In the genomic region with DNA sequence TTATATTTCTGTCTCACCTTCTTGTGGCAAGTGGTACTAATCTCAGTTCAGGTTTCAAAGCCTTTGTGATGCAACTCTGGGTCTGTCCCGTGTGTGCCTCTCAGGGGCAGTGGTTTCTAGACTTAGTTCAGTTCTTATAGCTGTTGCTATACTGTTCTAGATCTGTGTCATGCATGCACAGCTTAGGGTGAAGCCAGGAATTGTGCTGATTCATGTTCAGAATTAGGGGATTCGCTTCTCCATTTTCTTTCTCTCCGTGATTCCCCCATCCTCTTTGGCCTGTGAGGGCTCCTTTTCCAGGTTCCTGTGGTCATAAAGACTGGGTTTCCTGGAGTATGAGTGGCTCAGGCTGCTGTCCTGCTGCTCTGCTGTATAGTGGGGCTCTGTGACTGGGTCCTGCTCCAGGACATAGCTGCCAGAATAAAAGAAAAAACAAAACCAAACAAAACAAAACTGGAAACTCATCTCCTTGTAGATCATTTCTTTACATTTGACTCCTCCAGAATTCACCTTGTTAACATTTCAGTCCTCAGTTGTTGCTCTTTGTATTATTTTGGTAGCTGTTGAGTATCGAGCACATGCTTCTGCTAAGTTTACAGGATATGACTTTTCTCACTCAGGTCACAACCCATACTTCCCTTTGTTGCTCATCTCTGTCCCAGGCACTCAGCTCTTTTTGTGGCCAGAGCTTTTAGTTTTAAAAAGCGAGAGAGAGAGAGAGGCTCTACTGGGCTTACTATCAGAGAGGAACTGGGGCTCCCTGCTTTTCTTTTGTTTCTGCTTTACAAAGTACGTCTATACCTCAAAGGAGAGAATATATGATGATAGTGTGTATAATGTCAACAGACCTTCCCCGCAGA, we compare ENCODE assay signal across 1 cellular context.
TF ChIP-seq lines count a peak whose summit lies in the region.

No MANE protein-coding gene starts in this region.

TF ChIP-seq in K562, 482 proteins besides CTCF, POLR2A, EP300 and RAD21 (continued from another document and continues in another):
- TF ChIP-seq, protein P1, sequence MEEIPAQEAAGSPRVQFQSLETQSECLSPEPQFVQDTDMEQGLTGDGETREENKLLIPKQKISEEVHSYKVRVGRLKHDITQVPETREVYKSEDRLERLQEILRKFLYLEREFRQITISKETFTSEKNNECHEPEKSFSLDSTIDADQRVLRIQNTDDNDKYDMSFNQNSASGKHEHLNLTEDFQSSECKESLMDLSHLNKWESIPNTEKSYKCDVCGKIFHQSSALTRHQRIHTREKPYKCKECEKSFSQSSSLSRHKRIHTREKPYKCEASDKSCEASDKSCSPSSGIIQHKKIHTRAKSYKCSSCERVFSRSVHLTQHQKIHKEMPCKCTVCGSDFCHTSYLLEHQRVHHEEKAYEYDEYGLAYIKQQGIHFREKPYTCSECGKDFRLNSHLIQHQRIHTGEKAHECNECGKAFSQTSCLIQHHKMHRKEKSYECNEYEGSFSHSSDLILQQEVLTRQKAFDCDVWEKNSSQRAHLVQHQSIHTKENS (CRISPR knock-in tag; IDR thresholded peaks at IDR 0.05), result no peak
- TF ChIP-seq DEAF1 (CRISPR knock-in tag; IDR thresholded peaks at IDR 0.05) (no peak), ZNF780A (CRISPR knock-in tag; IDR thresholded peaks at IDR 0.05) (no peak), SAP30 (IDR thresholded peaks at IDR 0.05; ENCODE audit: borderline replicate concordance, insufficient read depth, low read depth, low read length, poor library complexity, severe bottlenecking) (no peak), MIER1 (IDR thresholded peaks at IDR 0.05; ENCODE audit: low read depth) (no peak), ZFP36 (IDR thresholded peaks at IDR 0.05; ENCODE audit: low read depth, low read length, partially characterized antibody) (no peak), RAD51 (IDR thresholded peaks at IDR 0.05; ENCODE audit: borderline replicate concordance, low read depth) (no peak), BMI1 (IDR thresholded peaks at IDR 0.05; ENCODE audit: low read length) (no peak), ELK3 (CRISPR knock-in tag; IDR thresholded peaks at IDR 0.05) (no peak), HBP1 (CRISPR knock-in tag; IDR thresholded peaks at IDR 0.05) (no peak), RBM17 (IDR thresholded peaks at IDR 0.05; ENCODE audit: borderline replicate concordance, low read depth, low read length) (no peak), CBX8 (IDR thresholded peaks at IDR 0.05; ENCODE audit: borderline replicate concordance, extremely low read depth, low read depth, low read length, poor library complexity, severe bottlenecking) (no peak), RFX5 (IDR thresholded peaks at IDR 0.05; ENCODE audit: low read depth, low read length) (no peak), ZNF707 (CRISPR knock-in tag; conservative IDR thresholded peaks at IDR 0.05) (no peak), NONO (IDR thresholded peaks at IDR 0.05; ENCODE audit: low read depth in 2 of 2, low read length in 1 of 2) (no peak), ZC3H8 (IDR thresholded peaks at IDR 0.05) (no peak), MED1 (CRISPR knock-in tag; IDR thresholded peaks at IDR 0.05; ENCODE audit: borderline replicate concordance) (no peak), ARID1B (IDR thresholded peaks at IDR 0.05) (peak; percentile 42), PTTG1 (tag; IDR thresholded peaks at IDR 0.05; ENCODE audit: low read depth) (no peak), MAFG (tag; conservative IDR thresholded peaks at IDR 0.05) (peak; percentile 96), ZFP30 (CRISPR knock-in tag; IDR thresholded peaks at IDR 0.05; ENCODE audit: borderline replicate concordance) (no peak), NEUROD1 (IDR thresholded peaks at IDR 0.05; ENCODE audit: borderline replicate concordance, low read depth, low read length, partially characterized antibody) (no peak), CCNT2 (IDR thresholded peaks at IDR 0.05; ENCODE audit: borderline replicate concordance, extremely low read depth, insufficient read length, low read depth, low read length) (no peak), C11orf30 (IDR thresholded peaks at IDR 0.05; ENCODE audit: low read depth) (peak; percentile 95), HDGF (IDR thresholded peaks at IDR 0.05) (no peak), ZNF79 (CRISPR knock-in tag; IDR thresholded peaks at IDR 0.05; ENCODE audit: low read depth) (no peak), XRCC4 (IDR thresholded peaks at IDR 0.05; ENCODE audit: extremely low read depth, insufficient read depth, insufficient read length) (no peak), CREB1 (IDR thresholded peaks at IDR 0.05) (no peak), CREB1 (CRISPR knock-in tag; IDR thresholded peaks at IDR 0.05) (peak; percentile 21; the same call in 1 of the 2 replicates), ATF2 (CRISPR knock-in tag; IDR thresholded peaks at IDR 0.05) (no peak)
- TF ChIP-seq, protein P2, sequence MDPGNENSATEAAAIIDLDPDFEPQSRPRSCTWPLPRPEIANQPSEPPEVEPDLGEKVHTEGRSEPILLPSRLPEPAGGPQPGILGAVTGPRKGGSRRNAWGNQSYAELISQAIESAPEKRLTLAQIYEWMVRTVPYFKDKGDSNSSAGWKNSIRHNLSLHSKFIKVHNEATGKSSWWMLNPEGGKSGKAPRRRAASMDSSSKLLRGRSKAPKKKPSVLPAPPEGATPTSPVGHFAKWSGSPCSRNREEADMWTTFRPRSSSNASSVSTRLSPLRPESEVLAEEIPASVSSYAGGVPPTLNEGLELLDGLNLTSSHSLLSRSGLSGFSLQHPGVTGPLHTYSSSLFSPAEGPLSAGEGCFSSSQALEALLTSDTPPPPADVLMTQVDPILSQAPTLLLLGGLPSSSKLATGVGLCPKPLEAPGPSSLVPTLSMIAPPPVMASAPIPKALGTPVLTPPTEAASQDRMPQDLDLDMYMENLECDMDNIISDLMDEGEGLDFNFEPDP (CRISPR knock-in tag; IDR thresholded peaks at IDR 0.05), result no peak
- TF ChIP-seq, protein P3, sequence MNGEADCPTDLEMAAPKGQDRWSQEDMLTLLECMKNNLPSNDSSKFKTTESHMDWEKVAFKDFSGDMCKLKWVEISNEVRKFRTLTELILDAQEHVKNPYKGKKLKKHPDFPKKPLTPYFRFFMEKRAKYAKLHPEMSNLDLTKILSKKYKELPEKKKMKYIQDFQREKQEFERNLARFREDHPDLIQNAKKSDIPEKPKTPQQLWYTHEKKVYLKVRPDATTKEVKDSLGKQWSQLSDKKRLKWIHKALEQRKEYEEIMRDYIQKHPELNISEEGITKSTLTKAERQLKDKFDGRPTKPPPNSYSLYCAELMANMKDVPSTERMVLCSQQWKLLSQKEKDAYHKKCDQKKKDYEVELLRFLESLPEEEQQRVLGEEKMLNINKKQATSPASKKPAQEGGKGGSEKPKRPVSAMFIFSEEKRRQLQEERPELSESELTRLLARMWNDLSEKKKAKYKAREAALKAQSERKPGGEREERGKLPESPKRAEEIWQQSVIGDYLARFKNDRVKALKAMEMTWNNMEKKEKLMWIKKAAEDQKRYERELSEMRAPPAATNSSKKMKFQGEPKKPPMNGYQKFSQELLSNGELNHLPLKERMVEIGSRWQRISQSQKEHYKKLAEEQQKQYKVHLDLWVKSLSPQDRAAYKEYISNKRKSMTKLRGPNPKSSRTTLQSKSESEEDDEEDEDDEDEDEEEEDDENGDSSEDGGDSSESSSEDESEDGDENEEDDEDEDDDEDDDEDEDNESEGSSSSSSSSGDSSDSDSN (IDR thresholded peaks at IDR 0.05; ENCODE audit: borderline replicate concordance in 1 of 2, low read depth in 2 of 2, low read length in 2 of 2), result no peak
- TF ChIP-seq, protein P4, sequence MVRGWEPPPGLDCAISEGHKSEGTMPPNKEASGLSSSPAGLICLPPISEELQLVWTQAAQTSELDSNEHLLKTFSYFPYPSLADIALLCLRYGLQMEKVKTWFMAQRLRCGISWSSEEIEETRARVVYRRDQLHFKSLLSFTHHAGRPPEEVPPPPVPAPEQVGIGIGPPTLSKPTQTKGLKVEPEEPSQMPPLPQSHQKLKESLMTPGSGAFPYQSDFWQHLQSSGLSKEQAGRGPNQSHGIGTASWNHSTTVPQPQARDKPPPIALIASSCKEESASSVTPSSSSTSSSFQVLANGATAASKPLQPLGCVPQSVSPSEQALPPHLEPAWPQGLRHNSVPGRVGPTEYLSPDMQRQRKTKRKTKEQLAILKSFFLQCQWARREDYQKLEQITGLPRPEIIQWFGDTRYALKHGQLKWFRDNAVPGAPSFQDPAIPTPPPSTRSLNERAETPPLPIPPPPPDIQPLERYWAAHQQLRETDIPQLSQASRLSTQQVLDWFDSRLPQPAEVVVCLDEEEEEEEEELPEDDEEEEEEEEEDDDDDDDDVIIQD (CRISPR knock-in tag; IDR thresholded peaks at IDR 0.05), result no peak
- TF ChIP-seq, protein P5, sequence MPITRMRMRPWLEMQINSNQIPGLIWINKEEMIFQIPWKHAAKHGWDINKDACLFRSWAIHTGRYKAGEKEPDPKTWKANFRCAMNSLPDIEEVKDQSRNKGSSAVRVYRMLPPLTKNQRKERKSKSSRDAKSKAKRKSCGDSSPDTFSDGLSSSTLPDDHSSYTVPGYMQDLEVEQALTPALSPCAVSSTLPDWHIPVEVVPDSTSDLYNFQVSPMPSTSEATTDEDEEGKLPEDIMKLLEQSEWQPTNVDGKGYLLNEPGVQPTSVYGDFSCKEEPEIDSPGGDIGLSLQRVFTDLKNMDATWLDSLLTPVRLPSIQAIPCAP (CRISPR knock-in tag; IDR thresholded peaks at IDR 0.05; ENCODE audit: borderline replicate concordance), result no peak
- TF ChIP-seq, protein P6, sequence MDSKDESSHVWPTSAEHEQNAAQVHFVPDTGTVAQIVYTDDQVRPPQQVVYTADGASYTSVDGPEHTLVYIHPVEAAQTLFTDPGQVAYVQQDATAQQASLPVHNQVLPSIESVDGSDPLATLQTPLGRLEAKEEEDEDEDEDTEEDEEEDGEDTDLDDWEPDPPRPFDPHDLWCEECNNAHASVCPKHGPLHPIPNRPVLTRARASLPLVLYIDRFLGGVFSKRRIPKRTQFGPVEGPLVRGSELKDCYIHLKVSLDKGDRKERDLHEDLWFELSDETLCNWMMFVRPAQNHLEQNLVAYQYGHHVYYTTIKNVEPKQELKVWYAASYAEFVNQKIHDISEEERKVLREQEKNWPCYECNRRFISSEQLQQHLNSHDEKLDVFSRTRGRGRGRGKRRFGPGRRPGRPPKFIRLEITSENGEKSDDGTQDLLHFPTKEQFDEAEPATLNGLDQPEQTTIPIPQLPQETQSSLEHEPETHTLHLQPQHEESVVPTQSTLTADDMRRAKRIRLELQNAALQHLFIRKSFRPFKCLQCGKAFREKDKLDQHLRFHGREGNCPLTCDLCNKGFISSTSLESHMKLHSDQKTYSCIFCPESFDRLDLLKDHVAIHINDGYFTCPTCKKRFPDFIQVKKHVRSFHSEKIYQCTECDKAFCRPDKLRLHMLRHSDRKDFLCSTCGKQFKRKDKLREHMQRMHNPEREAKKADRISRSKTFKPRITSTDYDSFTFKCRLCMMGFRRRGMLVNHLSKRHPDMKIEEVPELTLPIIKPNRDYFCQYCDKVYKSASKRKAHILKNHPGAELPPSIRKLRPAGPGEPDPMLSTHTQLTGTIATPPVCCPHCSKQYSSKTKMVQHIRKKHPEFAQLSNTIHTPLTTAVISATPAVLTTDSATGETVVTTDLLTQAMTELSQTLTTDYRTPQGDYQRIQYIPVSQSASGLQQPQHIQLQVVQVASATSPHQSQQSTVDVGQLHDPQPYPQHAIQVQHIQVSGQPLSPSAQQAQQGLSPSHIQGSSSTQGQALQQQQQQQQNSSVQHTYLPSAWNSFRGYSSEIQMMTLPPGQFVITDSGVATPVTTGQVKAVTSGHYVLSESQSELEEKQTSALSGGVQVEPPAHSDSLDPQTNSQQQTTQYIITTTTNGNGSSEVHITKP (IDR thresholded peaks at IDR 0.05; ENCODE audit: partially characterized antibody), result no peak
- TF ChIP-seq, protein P7, sequence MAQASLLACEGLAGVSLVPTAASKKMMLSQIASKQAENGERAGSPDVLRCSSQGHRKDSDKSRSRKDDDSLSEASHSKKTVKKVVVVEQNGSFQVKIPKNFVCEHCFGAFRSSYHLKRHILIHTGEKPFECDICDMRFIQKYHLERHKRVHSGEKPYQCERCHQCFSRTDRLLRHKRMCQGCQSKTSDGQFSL (CRISPR knock-in tag; IDR thresholded peaks at IDR 0.05), result no peak
- TF ChIP-seq, protein P7 (tag; IDR thresholded peaks at IDR 0.05), result no peak
